16 cellular contexts compared by ENCODE assay signal in genomic region chr7:142800103-142800502, GRCh38. TPM values are rescaled to one million over a fixed set of nuclear protein-coding genes. Genes with fewer than 3 reads are reported as not detected.
DNase-seq lines count a peak whose midpoint lies in the region; ATAC-seq and TF ChIP-seq lines count a peak whose summit lies in the region.
"Had no signal": no experiment of that assay in that cellular context is flagged by ENCODE, and none has a peak within 500 bp of the region (broad histone marks: within the 10 kb centered on the region; RNA-seq: fewer than 3 reads in every experiment).

No MANE protein-coding gene starts in this region.

- peak overlapping the region; percentile 100 for H3K4me3 Mint-ChIP-seq in activated CD4-positive, alpha-beta T cell treated with anti-CD3 and anti-CD28 coated beads, Interleukin-2, amount 10 ng/mL, durations not matched to agents 24 days and 14 days
- H3K4me3 Mint-ChIP-seq in activated B cell treated with CpG ODN at 0.5 μM for 24 hours = peak overlapping the region; percentile 97
- H3K4me3 Mint-ChIP-seq in effector memory CD8-positive, alpha-beta T cell = peak overlapping the region; percentile 99 to 100
- peak overlapping the region; percentile 98 for H3K4me3 Mint-ChIP-seq in stimulated activated naive CD8-positive, alpha-beta T cell treated with anti-CD3 and anti-CD28 coated beads, Interleukin-15, Interleukin-2, amounts not matched to agents 100 ng/mL and 50 ng/mL, for 24 hours
- H3K4me3 Mint-ChIP-seq: neural progenitor cell had no signal

- no peak for TF ChIP-seq CTCF in activated B cell treated with CpG ODN at 0.5 μM for 24 hours (IDR thresholded peaks at IDR 0.05)

- CTCF ChIA-PET in activated B cell treated with CpG ODN at 0.5 μM for 24 hours (lab: Charles Lee) = interaction anchor here (1.2 to 21.3 kb wide), 3 partner anchors 10 to 168 kb away, joined by 3 to 571 read pairs (median 109); no protein-coding TSS in a partner anchor

- no peak for ATAC-seq in activated B cell treated with CpG ODN at 0.5 μM for 24 hours (ENCODE audit: low read depth)
- ATAC-seq in effector memory CD8-positive, alpha-beta T cell (replicated peaks) = peak; percentile 18
- ATAC-seq: gastroesophageal sphincter had no signal

- H3K4me1 Mint-ChIP-seq in activated CD4-positive, alpha-beta T cell treated with anti-CD3 and anti-CD28 coated beads, Interleukin-2, amount 10 ng/mL, durations not matched to agents 24 days and 14 days = peaks cover 70% of the 10 kb centered on the region
- H3K4me1 Mint-ChIP-seq in activated B cell treated with CpG ODN at 0.5 μM for 24 hours = peaks cover 80% of the 10 kb centered on the region
- peaks cover 65 to 75% of the 10 kb centered on the region in 2 donors for H3K4me1 Mint-ChIP-seq in effector memory CD8-positive, alpha-beta T cell (ENCODE audit: low read depth in 2 of 2)
- peaks cover 72% of the 10 kb centered on the region for H3K4me1 Mint-ChIP-seq in stimulated activated naive CD8-positive, alpha-beta T cell treated with anti-CD3 and anti-CD28 coated beads, Interleukin-15, Interleukin-2, amounts not matched to agents 100 ng/mL and 50 ng/mL, for 24 hours (ENCODE audit: low read depth)

- DNase-seq in activated CD4-positive, alpha-beta T cell treated with anti-CD3 and anti-CD28 coated beads, Interleukin-2, amount 10 ng/mL, durations not matched to agents 24 days and 14 days = peak; percentile 70
- no peak for DNase-seq in activated CD4-positive, alpha-beta T cell treated with anti-CD3 and anti-CD28 coated beads for 4 hours
- no peak for DNase-seq in activated B cell treated with CpG ODN at 0.5 μM for 24 hours
- no peak for DNase-seq in effector memory CD8-positive, alpha-beta T cell
- DNase-seq in COLO829 (ENCODE audit: low spot score) = no peak
- DNase-seq in NCI-H1092 (lab: John Stamatoyannopoulos, UW) = no peak
- no peak for DNase-seq in GF-D8 (lab: John Stamatoyannopoulos, UW)
- DNase-seq: caudate nucleus, NCI-H1436 treated with DMSO at 0.1 percent for 48 hours, NCI-H2227 treated with DMSO at 0.1 percent for 48 hours, SIG-M5 had no signal

- H3K27me3 Mint-ChIP-seq in activated CD4-positive, alpha-beta T cell treated with anti-CD3 and anti-CD28 coated beads, Interleukin-2, amount 10 ng/mL, durations not matched to agents 24 days and 14 days = no peaks in the 10 kb centered on the region
- H3K27me3 Mint-ChIP-seq in activated B cell treated with CpG ODN at 0.5 μM for 24 hours = no peaks in the 10 kb centered on the region
- H3K27me3 Mint-ChIP-seq in effector memory CD8-positive, alpha-beta T cell = no peaks in the 10 kb centered on the region
- no peaks in the 10 kb centered on the region for H3K27me3 Mint-ChIP-seq in stimulated activated naive CD8-positive, alpha-beta T cell treated with anti-CD3 and anti-CD28 coated beads, Interleukin-15, Interleukin-2, amounts not matched to agents 100 ng/mL and 50 ng/mL, for 24 hours

- intact Hi-C loops in activated CD4-positive, alpha-beta T cell treated with anti-CD3 and anti-CD28 coated beads, Interleukin-2, amount 10 ng/mL, durations not matched to agents 24 days and 14 days (cut with micrococcal nuclease) = loop anchor here (10.0 kb wide), 1 partner anchor 1245 kb away; the partner anchor contains the start of gene AGK
- intact Hi-C loops in activated B cell treated with CpG ODN at 0.5 μM for 24 hours (cut with micrococcal nuclease) = no loop called here

- H3K27ac Mint-ChIP-seq in activated CD4-positive, alpha-beta T cell treated with anti-CD3 and anti-CD28 coated beads, Interleukin-2, amount 10 ng/mL, durations not matched to agents 24 days and 14 days = peak overlapping the region; percentile 99
- H3K27ac Mint-ChIP-seq in activated B cell treated with CpG ODN at 0.5 μM for 24 hours = peak overlapping the region; percentile 99
- H3K27ac Mint-ChIP-seq in effector memory CD8-positive, alpha-beta T cell = peak overlapping the region; percentile 99
- H3K27ac Mint-ChIP-seq in stimulated activated naive CD8-positive, alpha-beta T cell treated with anti-CD3 and anti-CD28 coated beads, Interleukin-15, Interleukin-2, amounts not matched to agents 100 ng/mL and 50 ng/mL, for 24 hours = peak overlapping the region; percentile 100
- H3K27ac Mint-ChIP-seq: neural progenitor cell had no signal

- POLR2A ChIA-PET in activated B cell treated with CpG ODN at 0.5 μM for 24 hours (lab: Charles Lee) = interaction anchor here (0.6 to 20.4 kb wide), 3 partner anchors 9 to 580 kb away, joined by 9 to 1916 read pairs (median 325); no protein-coding TSS in a partner anchor

- H3K36me3 Mint-ChIP-seq in activated CD4-positive, alpha-beta T cell treated with anti-CD3 and anti-CD28 coated beads, Interleukin-2, amount 10 ng/mL, durations not matched to agents 24 days and 14 days (ENCODE audit: low read depth) = peaks cover 91% of the 10 kb centered on the region
- peaks cover 90% of the 10 kb centered on the region for H3K36me3 Mint-ChIP-seq in activated B cell treated with CpG ODN at 0.5 μM for 24 hours (ENCODE audit: low read depth)
- peaks cover 96% of the 10 kb centered on the region for H3K36me3 Mint-ChIP-seq in effector memory CD8-positive, alpha-beta T cell (ENCODE audit: insufficient read depth)
- peaks cover 71% of the 10 kb centered on the region for H3K36me3 Mint-ChIP-seq in stimulated activated naive CD8-positive, alpha-beta T cell treated with anti-CD3 and anti-CD28 coated beads, Interleukin-15, Interleukin-2, amounts not matched to agents 100 ng/mL and 50 ng/mL, for 24 hours (ENCODE audit: low read depth)
- H3K36me3 Mint-ChIP-seq: neural progenitor cell had no signal

- H3K9me3 Mint-ChIP-seq in activated CD4-positive, alpha-beta T cell treated with anti-CD3 and anti-CD28 coated beads, Interleukin-2, amount 10 ng/mL, durations not matched to agents 24 days and 14 days = no peaks in the 10 kb centered on the region
- H3K9me3 Mint-ChIP-seq in activated B cell treated with CpG ODN at 0.5 μM for 24 hours = no peaks in the 10 kb centered on the region
- no peaks in the 10 kb centered on the region for H3K9me3 Mint-ChIP-seq in effector memory CD8-positive, alpha-beta T cell
- no peaks in the 10 kb centered on the region for H3K9me3 Mint-ChIP-seq in stimulated activated naive CD8-positive, alpha-beta T cell treated with anti-CD3 and anti-CD28 coated beads, Interleukin-15, Interleukin-2, amounts not matched to agents 100 ng/mL and 50 ng/mL, for 24 hours

RNA-seq across cellular contexts. Expression of gene PRSS2, which starts 29.3 kb away (rescaled TPM):
- not detected in 2 replicates for total RNA-seq in activated CD4-positive, alpha-beta T cell treated with anti-CD3 and anti-CD28 coated beads, Interleukin-2, amount 10 ng/mL, durations not matched to agents 24 days and 14 days
- not detected in 2 replicates for total RNA-seq in activated B cell treated with CpG ODN at 0.5 μM for 24 hours
- total RNA-seq: A172, gastroesophageal sphincter, LHCN-M2 had no signal

RNA-seq across cellular contexts. Expression of gene PRSS1, which starts 50.8 kb away (rescaled TPM):
- not detected in 2 replicates for total RNA-seq in activated CD4-positive, alpha-beta T cell treated with anti-CD3 and anti-CD28 coated beads, Interleukin-2, amount 10 ng/mL, durations not matched to agents 24 days and 14 days
- total RNA-seq in activated B cell treated with CpG ODN at 0.5 μM for 24 hours = not detected in 2 replicates
- total RNA-seq: A172, LHCN-M2 had no signal

RNA-seq across cellular contexts. Expression of gene EPHB6, which starts 54.8 kb away (rescaled TPM):
- 5.9 and 7.3 TPM in 2 replicates for total RNA-seq in activated CD4-positive, alpha-beta T cell treated with anti-CD3 and anti-CD28 coated beads, Interleukin-2, amount 10 ng/mL, durations not matched to agents 24 days and 14 days
- 20.9 and 21.4 TPM in 2 replicates for total RNA-seq in activated B cell treated with CpG ODN at 0.5 μM for 24 hours
